22 cellular contexts compared by ENCODE assay signal in the genomic region with DNA sequence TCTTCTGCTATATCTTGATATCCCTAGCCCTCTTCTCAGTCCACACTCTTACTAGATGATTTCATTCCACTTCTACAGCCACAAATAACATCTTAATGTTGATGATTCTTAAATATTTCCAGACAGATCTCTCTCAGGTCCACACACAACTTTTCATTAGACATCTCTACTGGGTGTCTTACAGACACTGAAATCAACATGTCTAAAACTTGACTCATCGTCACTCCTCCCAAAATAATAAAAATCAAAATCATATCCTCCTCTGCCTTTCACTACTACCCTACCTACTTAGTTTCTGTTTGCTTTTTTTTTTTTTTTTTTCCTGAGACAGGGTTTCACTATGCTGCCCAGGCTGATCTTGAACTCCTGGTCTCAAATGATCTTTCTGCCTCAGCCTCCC. TPM values are rescaled to one million over a fixed set of nuclear protein-coding genes. Genes with fewer than 3 reads are reported as not detected.
A peak's percentile ranks its signal among the peaks of the same experiment; 100 is the strongest.
DNase-seq lines count a peak whose midpoint lies in the region; ATAC-seq and TF ChIP-seq lines count a peak whose summit lies in the region.
"Had no signal": no experiment of that assay in that cellular context is flagged by ENCODE, and none has a peak within 500 bp of the region (broad histone marks: within the 10 kb centered on the region; RNA-seq: fewer than 3 reads in every experiment).

No MANE protein-coding gene starts in this region.

- H3K36me3 Mint-ChIP-seq in activated CD4-positive, alpha-beta T cell treated with anti-CD3 and anti-CD28 coated beads for 36 hours (ENCODE audit: low read depth) = peaks cover 46% of the 10 kb centered on the region

- H3K36me3 ChIP-seq in PC-3 (ENCODE audit: low read depth, low read length) (peaks cover 63% of the 10 kb centered on the region), parathyroid adenoma (ENCODE audit: control insufficient read depth, insufficient read depth, low read length) (no peaks in the 10 kb centered on the region), mesendoderm (ENCODE audit: control insufficient read depth, insufficient read depth, low read length) (peaks cover 9% of the 10 kb centered on the region)

- H3K4me3 ChIP-seq in PC-3 (ENCODE audit: low read length) = peak overlapping the region; percentile 32
- H3K4me3 ChIP-seq in parathyroid adenoma (ENCODE audit: low read depth, low read length) = no peak overlapping the region
- no peak overlapping the region for H3K4me3 ChIP-seq in mesendoderm (ENCODE audit: low read length)

- no peaks in the 10 kb centered on the region for H3K9me3 ChIP-seq in PC-3 (ENCODE audit: low read length)
- no peaks in the 10 kb centered on the region for H3K9me3 ChIP-seq in parathyroid adenoma (ENCODE audit: control insufficient read depth, low read length)
- H3K9me3 ChIP-seq: Caco-2 had no signal

- H2BK120ac ChIP-seq in mesendoderm (ENCODE audit: low read depth, low read length) = no peak overlapping the region

- intact Hi-C loops in activated CD4-positive, alpha-beta T cell treated with anti-CD3 and anti-CD28 coated beads for 36 hours (cut with DNase I, micrococcal nuclease) = no loop called here
- intact Hi-C loops in PC-3 (cut with micrococcal nuclease) = loop anchor here (1.0 to 10.0 kb wide), 4 partner anchors 10 to 766 kb away; a partner anchor contains a TSS

- H3K4ac ChIP-seq in mesendoderm (ENCODE audit: low read depth, low read length) = no peak overlapping the region

- H3K4me1 ChIP-seq in PC-3 (ENCODE audit: insufficient read depth, low read length) = peaks cover 56% of the 10 kb centered on the region
- H3K4me1 ChIP-seq in parathyroid adenoma = peaks cover 5% of the 10 kb centered on the region
- no peaks in the 10 kb centered on the region for H3K4me1 ChIP-seq in mesendoderm (ENCODE audit: control insufficient read depth, low read depth, low read length)
- H3K4me1 ChIP-seq: Caco-2 had no signal

- no peaks in the 10 kb centered on the region for H3K9me3 Mint-ChIP-seq in activated CD4-positive, alpha-beta T cell treated with anti-CD3 and anti-CD28 coated beads for 36 hours (ENCODE audit: low read depth)
- H3K9me3 Mint-ChIP-seq: activated naive CD4-positive, alpha-beta T cell treated with anti-CD3 and anti-CD28 coated beads, Interleukin-2, amount 50 U/mL, for 24 hours; nephron progenitor cell had no signal

- no peaks in the 10 kb centered on the region for H3K79me1 ChIP-seq in mesendoderm (ENCODE audit: low read length)

- CTCF ChIA-PET in activated CD4-positive, alpha-beta T cell treated with anti-CD3 and anti-CD28 coated beads for 36 hours (lab: Charles Lee) = no interaction called here
- CTCF ChIA-PET in PC-3 (lab: Charles Lee) = no interaction called here

- H3K27me3 ChIP-seq in PC-3 (ENCODE audit: low read length) (no peaks in the 10 kb centered on the region), parathyroid adenoma (ENCODE audit: control insufficient read depth, insufficient read depth, low read length) (no peaks in the 10 kb centered on the region), mesendoderm (ENCODE audit: insufficient read depth, low read length, poor library complexity) (no peaks in the 10 kb centered on the region)

- ATAC-seq in activated CD4-positive, alpha-beta T cell treated with anti-CD3 and anti-CD28 coated beads for 36 hours = peak; percentile 73
- ATAC-seq in PC-3 = peak; percentile 65

- H3K18ac ChIP-seq in mesendoderm (ENCODE audit: low read length) = no peak overlapping the region

- no peak overlapping the region for H4K5ac ChIP-seq in mesendoderm (ENCODE audit: low read length)

- WGBS in mesendoderm (ENCODE audit: extremely low coverage, insufficient coverage, low lambda C conversion rate) = 100% methylated on average over 1 of the region's 1 CpG

- H2BK15ac ChIP-seq in mesendoderm (replicated peaks; ENCODE audit: low read depth) = no peak overlapping the region

- peaks cover 46% of the 10 kb centered on the region for H3K79me2 ChIP-seq in PC-3 (ENCODE audit: low read length)
- peaks cover 9% of the 10 kb centered on the region for H3K79me2 ChIP-seq in parathyroid adenoma
- no peaks in the 10 kb centered on the region for H3K79me2 ChIP-seq in mesendoderm (ENCODE audit: control insufficient read depth, insufficient read depth, low read length)

- no peak for TF ChIP-seq CTCF in PC-3 (conservative IDR thresholded peaks at IDR 0.05; ENCODE audit: low read depth, low read length)
- no peak for TF ChIP-seq CTCF in parathyroid adenoma (IDR thresholded peaks at IDR 0.05)

- no peak overlapping the region for H2AK5ac ChIP-seq in mesendoderm (ENCODE audit: low read length)

- H3K9ac ChIP-seq in PC-3 (ENCODE audit: low read length) = no peak overlapping the region
- no peak overlapping the region for H3K9ac ChIP-seq in parathyroid adenoma
- no peak overlapping the region for H3K9ac ChIP-seq in mesendoderm (ENCODE audit: low read length)

- peaks cover 5% of the 10 kb centered on the region for H3F3A ChIP-seq in PC-3 (ENCODE audit: low read length, unreplicated experiment)

- H4K8ac ChIP-seq in mesendoderm (ENCODE audit: low read depth, low read length) = no peak overlapping the region

- H2AFZ ChIP-seq in PC-3 (ENCODE audit: low read length) = no peak overlapping the region
- no peak overlapping the region for H2AFZ ChIP-seq in parathyroid adenoma

- H3K4me2 ChIP-seq in PC-3 (ENCODE audit: low read length) (peak overlapping the region; percentile 78), parathyroid adenoma (ENCODE audit: low read length) (peak overlapping the region; percentile 29), mesendoderm (ENCODE audit: low read length) (no peak overlapping the region)

- H3K27ac Mint-ChIP-seq in activated CD4-positive, alpha-beta T cell treated with anti-CD3 and anti-CD28 coated beads for 36 hours = no peak overlapping the region
- H3K27ac Mint-ChIP-seq: activated naive CD4-positive, alpha-beta T cell treated with anti-CD3 and anti-CD28 coated beads, Interleukin-2, amount 50 U/mL, for 24 hours; nephron progenitor cell had no signal

- H3K9me2 ChIP-seq in PC-3 (replicated peaks; ENCODE audit: low read length) = no peaks in the 10 kb centered on the region

- H3K4me1 Mint-ChIP-seq in activated CD4-positive, alpha-beta T cell treated with anti-CD3 and anti-CD28 coated beads for 36 hours = no peaks in the 10 kb centered on the region
- H3K4me1 Mint-ChIP-seq: nephron progenitor cell had no signal

- no peak overlapping the region for H3K23ac ChIP-seq in mesendoderm (ENCODE audit: low read length)

- BruUV-seq in PC-3 (replicated peaks; lab: Mats Ljungman, UMichigan) = no TSS peak

- H3K27ac ChIP-seq in PC-3 (ENCODE audit: low read length) (peak overlapping the region; percentile 76), epithelial cell of prostate (peak overlapping the region; percentile 97), parathyroid adenoma (no peak overlapping the region), mesendoderm (ENCODE audit: low read depth, low read length) (no peak overlapping the region)
- H3K27ac ChIP-seq: WERI-Rb-1 had no signal

- no peaks in the 10 kb centered on the region for H3K27me3 Mint-ChIP-seq in activated CD4-positive, alpha-beta T cell treated with anti-CD3 and anti-CD28 coated beads for 36 hours
- H3K27me3 Mint-ChIP-seq: activated naive CD4-positive, alpha-beta T cell treated with anti-CD3 and anti-CD28 coated beads, Interleukin-2, amount 50 U/mL, for 24 hours had no signal

- no peak for DNase-seq in activated CD4-positive, alpha-beta T cell treated with anti-CD3 and anti-CD28 coated beads for 36 hours
- no peak for DNase-seq in activated CD4-positive, alpha-beta T cell treated with anti-CD3 and anti-CD28 coated beads, Interleukin-2, amount 50 U/mL, for 1 hour
- peak; percentile 66 for DNase-seq in PC-3
- peak; percentile 68 for DNase-seq in epithelial cell of prostate (ENCODE audit: low read depth, low spot score)
- DNase-seq in dermis blood vessel endothelial cell = no peak
- no peak for DNase-seq in pons (ENCODE audit: low spot score)
- DNase-seq in mesendoderm = no peak
- DNase-seq: Caco-2; KG1; NCI-H1436 treated with DMSO at 0.1 percent for 48 hours; NCI-H345; nephron progenitor cell; right cardiac atrium; stimulated activated CD4-positive, alpha-beta T cell treated with anti-CD3 and anti-CD28 coated beads, Interleukin-4, amount 100 ng/mL, for 1 hour; WERI-Rb-1 had no signal

- no peak overlapping the region for H3K56ac ChIP-seq in mesendoderm (ENCODE audit: low read length)

- no peak overlapping the region for H2BK5ac ChIP-seq in mesendoderm (ENCODE audit: low read length)

- POLR2A ChIA-PET in activated CD4-positive, alpha-beta T cell treated with anti-CD3 and anti-CD28 coated beads for 36 hours (lab: Charles Lee) = no interaction called here
- POLR2A ChIA-PET in PC-3 (lab: Charles Lee; ENCODE audit: unreplicated experiment) = no interaction called here

- H3K4me3 Mint-ChIP-seq in activated CD4-positive, alpha-beta T cell treated with anti-CD3 and anti-CD28 coated beads for 36 hours = no peak overlapping the region
- H3K4me3 Mint-ChIP-seq: activated naive CD4-positive, alpha-beta T cell treated with anti-CD3 and anti-CD28 coated beads, Interleukin-2, amount 50 U/mL, for 24 hours; nephron progenitor cell had no signal

- H4K20me1 ChIP-seq in PC-3 (ENCODE audit: low read length) = peaks cover 8% of the 10 kb centered on the region; the same call in 1 of the 2 replicates

RNA-seq across cellular contexts. Expression of a gene that starts 11.8 kb away (rescaled TPM):
- 10 to 100 TPM; 27.5 to 29.7 TPM for total RNA-seq in activated CD4-positive, alpha-beta T cell treated with anti-CD3 and anti-CD28 coated beads for 36 hours
- total RNA-seq in PC-3 (2014; rRNA removed) = 22.6 and 33.2 TPM in 2 replicates
- 22.3 and 26.1 TPM in 2 replicates for total RNA-seq in dermis blood vessel endothelial cell
- 12.1 TPM for polyA plus RNA-seq in mesendoderm (2013, experiment 1 of 2)
- polyA plus RNA-seq in mesendoderm (2013, experiment 2 of 2) = 11.8 TPM

RNA-seq across cellular contexts. Expression of a gene that starts 25.4 kb away (rescaled TPM):
- not detected for total RNA-seq in activated CD4-positive, alpha-beta T cell treated with anti-CD3 and anti-CD28 coated beads for 36 hours
- total RNA-seq in PC-3 (2014; rRNA removed) = not detected in 2 replicates
- total RNA-seq in dermis blood vessel endothelial cell = not detected in 2 replicates
- not detected for polyA plus RNA-seq in mesendoderm (2013, experiment 1 of 2)
- polyA plus RNA-seq in mesendoderm (2013, experiment 2 of 2) = not detected
- total RNA-seq: Caco-2, cerebellum, epithelial cell of proximal tubule, H4, right cardiac atrium, urinary bladder had no signal
- polyA plus RNA-seq: liver, urinary bladder had no signal

Comparison
In these comparisons a context has a peak if more than half of its experiments do, and no peak if none do; other contexts are left out.
1. DNase-seq: peak in PC-3 (single experiment) and epithelial cell of prostate (single experiment); none in activated CD4-positive, alpha-beta T cell treated with anti-CD3 and anti-CD28 coated beads for 36 hours (single experiment), activated CD4-positive, alpha-beta T cell treated with anti-CD3 and anti-CD28 coated beads, Interleukin-2, amount 50 U/mL, for 1 hour (single experiment), dermis blood vessel endothelial cell (single experiment), pons (single experiment) and mesendoderm (single experiment).
2. H3K27ac ChIP-seq: peak in PC-3 (single experiment) and epithelial cell of prostate (single experiment); none in parathyroid adenoma (single experiment) and mesendoderm (single experiment).